Comparison of ENCODE assay signal across 1 cellular context in genomic region chr12:68414988-68415387, GRCh38.
TF ChIP-seq lines count a peak whose summit lies in the region.

No MANE protein-coding gene starts in this region.

TF ChIP-seq in HepG2, 621 proteins besides CTCF, POLR2A, EP300 and RAD21:
- TF ChIP-seq, protein P1, sequence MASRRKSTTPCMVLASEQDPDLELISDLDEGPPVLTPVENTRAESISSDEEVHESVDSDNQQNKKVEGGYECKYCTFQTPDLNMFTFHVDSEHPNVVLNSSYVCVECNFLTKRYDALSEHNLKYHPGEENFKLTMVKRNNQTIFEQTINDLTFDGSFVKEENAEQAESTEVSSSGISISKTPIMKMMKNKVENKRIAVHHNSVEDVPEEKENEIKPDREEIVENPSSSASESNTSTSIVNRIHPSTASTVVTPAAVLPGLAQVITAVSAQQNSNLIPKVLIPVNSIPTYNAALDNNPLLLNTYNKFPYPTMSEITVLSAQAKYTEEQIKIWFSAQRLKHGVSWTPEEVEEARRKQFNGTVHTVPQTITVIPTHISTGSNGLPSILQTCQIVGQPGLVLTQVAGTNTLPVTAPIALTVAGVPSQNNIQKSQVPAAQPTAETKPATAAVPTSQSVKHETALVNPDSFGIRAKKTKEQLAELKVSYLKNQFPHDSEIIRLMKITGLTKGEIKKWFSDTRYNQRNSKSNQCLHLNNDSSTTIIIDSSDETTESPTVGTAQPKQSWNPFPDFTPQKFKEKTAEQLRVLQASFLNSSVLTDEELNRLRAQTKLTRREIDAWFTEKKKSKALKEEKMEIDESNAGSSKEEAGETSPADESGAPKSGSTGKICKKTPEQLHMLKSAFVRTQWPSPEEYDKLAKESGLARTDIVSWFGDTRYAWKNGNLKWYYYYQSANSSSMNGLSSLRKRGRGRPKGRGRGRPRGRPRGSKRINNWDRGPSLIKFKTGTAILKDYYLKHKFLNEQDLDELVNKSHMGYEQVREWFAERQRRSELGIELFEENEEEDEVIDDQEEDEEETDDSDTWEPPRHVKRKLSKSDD (CRISPR knock-in tag; IDR thresholded peaks at IDR 0.05; ENCODE audit: low read depth): no peak
- TF ChIP-seq, protein P2, sequence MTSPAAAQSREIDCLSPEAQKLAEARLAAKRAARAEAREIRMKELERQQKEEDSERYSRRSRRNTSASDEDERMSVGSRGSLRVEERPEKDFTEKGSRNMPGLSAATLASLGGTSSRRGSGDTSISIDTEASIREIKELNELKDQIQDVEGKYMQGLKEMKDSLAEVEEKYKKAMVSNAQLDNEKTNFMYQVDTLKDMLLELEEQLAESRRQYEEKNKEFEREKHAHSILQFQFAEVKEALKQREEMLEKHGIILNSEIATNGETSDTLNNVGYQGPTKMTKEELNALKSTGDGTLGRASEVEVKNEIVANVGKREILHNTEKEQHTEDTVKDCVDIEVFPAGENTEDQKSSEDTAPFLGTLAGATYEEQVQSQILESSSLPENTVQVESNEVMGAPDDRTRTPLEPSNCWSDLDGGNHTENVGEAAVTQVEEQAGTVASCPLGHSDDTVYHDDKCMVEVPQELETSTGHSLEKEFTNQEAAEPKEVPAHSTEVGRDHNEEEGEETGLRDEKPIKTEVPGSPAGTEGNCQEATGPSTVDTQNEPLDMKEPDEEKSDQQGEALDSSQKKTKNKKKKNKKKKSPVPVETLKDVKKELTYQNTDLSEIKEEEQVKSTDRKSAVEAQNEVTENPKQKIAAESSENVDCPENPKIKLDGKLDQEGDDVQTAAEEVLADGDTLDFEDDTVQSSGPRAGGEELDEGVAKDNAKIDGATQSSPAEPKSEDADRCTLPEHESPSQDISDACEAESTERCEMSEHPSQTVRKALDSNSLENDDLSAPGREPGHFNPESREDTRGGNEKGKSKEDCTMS (CRISPR knock-in tag; conservative IDR thresholded peaks at IDR 0.05): no peak
- TF ChIP-seq CERS6 (CRISPR knock-in tag; IDR thresholded peaks at IDR 0.05) (no peak), ATF5 (CRISPR knock-in tag; IDR thresholded peaks at IDR 0.05; ENCODE audit: low read depth) (no peak), MEIS2 (CRISPR knock-in tag; IDR thresholded peaks at IDR 0.05) (no peak), NFKBIZ (CRISPR knock-in tag; IDR thresholded peaks at IDR 0.05) (no peak), ZNF180 (CRISPR knock-in tag; IDR thresholded peaks at IDR 0.05; ENCODE audit: borderline replicate concordance, low read depth) (no peak), ZNF629 (CRISPR knock-in tag; conservative IDR thresholded peaks at IDR 0.05) (no peak), CHD2 (IDR thresholded peaks at IDR 0.05; ENCODE audit: low read depth, low read length) (no peak), ZNF589 (CRISPR knock-in tag; conservative IDR thresholded peaks at IDR 0.05) (no peak), RELA (CRISPR knock-in tag; IDR thresholded peaks at IDR 0.05) (no peak), MBD4 (IDR thresholded peaks at IDR 0.05; ENCODE audit: borderline replicate concordance, low read length) (no peak)
- TF ChIP-seq, protein P3, sequence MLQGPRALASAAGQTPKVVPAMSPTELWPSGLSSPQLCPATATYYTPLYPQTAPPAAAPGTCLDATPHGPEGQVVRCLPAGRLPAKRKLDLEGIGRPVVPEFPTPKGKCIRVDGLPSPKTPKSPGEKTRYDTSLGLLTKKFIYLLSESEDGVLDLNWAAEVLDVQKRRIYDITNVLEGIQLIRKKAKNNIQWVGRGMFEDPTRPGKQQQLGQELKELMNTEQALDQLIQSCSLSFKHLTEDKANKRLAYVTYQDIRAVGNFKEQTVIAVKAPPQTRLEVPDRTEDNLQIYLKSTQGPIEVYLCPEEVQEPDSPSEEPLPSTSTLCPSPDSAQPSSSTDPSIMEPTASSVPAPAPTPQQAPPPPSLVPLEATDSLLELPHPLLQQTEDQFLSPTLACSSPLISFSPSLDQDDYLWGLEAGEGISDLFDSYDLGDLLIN (CRISPR knock-in tag; IDR thresholded peaks at IDR 0.05; ENCODE audit: borderline replicate concordance): no peak
- TF ChIP-seq, protein P4, sequence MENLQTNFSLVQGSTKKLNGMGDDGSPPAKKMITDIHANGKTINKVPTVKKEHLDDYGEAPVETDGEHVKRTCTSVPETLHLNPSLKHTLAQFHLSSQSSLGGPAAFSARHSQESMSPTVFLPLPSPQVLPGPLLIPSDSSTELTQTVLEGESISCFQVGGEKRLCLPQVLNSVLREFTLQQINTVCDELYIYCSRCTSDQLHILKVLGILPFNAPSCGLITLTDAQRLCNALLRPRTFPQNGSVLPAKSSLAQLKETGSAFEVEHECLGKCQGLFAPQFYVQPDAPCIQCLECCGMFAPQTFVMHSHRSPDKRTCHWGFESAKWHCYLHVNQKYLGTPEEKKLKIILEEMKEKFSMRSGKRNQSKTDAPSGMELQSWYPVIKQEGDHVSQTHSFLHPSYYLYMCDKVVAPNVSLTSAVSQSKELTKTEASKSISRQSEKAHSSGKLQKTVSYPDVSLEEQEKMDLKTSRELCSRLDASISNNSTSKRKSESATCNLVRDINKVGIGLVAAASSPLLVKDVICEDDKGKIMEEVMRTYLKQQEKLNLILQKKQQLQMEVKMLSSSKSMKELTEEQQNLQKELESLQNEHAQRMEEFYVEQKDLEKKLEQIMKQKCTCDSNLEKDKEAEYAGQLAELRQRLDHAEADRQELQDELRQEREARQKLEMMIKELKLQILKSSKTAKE (CRISPR knock-in tag; IDR thresholded peaks at IDR 0.05; ENCODE audit: borderline replicate concordance): no peak
